11 cellular contexts compared by ENCODE assay signal in genomic region chr12:113867258-113867657, GRCh38.
A peak's percentile ranks its signal among the peaks of the same experiment; 100 is the strongest.
DNase-seq lines count a peak whose midpoint lies in the region; ATAC-seq and TF ChIP-seq lines count a peak whose summit lies in the region.
"Had no signal": no experiment of that assay in that cellular context is flagged by ENCODE, and none has a peak within 500 bp of the region (broad histone marks: within the 10 kb centered on the region; RNA-seq: fewer than 3 reads in every experiment).

No MANE protein-coding gene starts in this region.

- H3K4me2 ChIP-seq in OCI-LY7 (ENCODE audit: low read length), result no peak overlapping the region

- H3K9me3 ChIP-seq in OCI-LY7 (ENCODE audit: low read length) (no peaks in the 10 kb centered on the region), tibial artery (no peaks in the 10 kb centered on the region)

- H3K9me2 ChIP-seq in OCI-LY7 (ENCODE audit: insufficient read depth, low read length), result no peaks in the 10 kb centered on the region

- POLR2A ChIA-PET in OCI-LY7 (lab: Charles Lee), result no interaction called here

- TF ChIP-seq CTCF in OCI-LY7 (conservative IDR thresholded peaks at IDR 0.05; ENCODE audit: low read length) (peak; percentile 59; the same call in 1 of the 2 replicates), fibroblast of mammary gland (conservative IDR thresholded peaks at IDR 0.05; ENCODE audit: control insufficient read depth, insufficient read depth, low read depth, low read length) (peak; percentile 27), tibial artery (IDR thresholded peaks at IDR 0.05) (no peak)

- CTCF ChIA-PET in OCI-LY7 (lab: Charles Lee; ENCODE audit: unreplicated experiment), result no interaction called here

- H3K4me3 ChIP-seq in OCI-LY7 (ENCODE audit: low read depth, low read length, poor library complexity, severe bottlenecking) (no peak overlapping the region), fibroblast of mammary gland (ENCODE audit: control insufficient read depth, low read depth, low read length) (no peak overlapping the region), tibial artery (no peak overlapping the region)

- intact Hi-C loops in OCI-LY7 (cut with micrococcal nuclease; ENCODE audit: unreplicated experiment), result no loop called here
- intact Hi-C loops in tibial artery (cut with DNase I; ENCODE audit: low total_unique reads), result no loop called here
- intact Hi-C loops in Right ventricle myocardium inferior (cut with DNase I), result no loop called here

- no peak overlapping the region for H3K27ac ChIP-seq in OCI-LY7 (ENCODE audit: low read depth, low read length, poor library complexity, severe bottlenecking)
- H3K27ac ChIP-seq in tibial artery, result no peak overlapping the region

- H4K20me1 ChIP-seq in OCI-LY7 (ENCODE audit: insufficient read depth, low read length), result no peaks in the 10 kb centered on the region

- no peaks in the 10 kb centered on the region for H3K4me1 ChIP-seq in OCI-LY7 (ENCODE audit: insufficient read depth, low read length, poor library complexity, severe bottlenecking)
- no peaks in the 10 kb centered on the region for H3K4me1 ChIP-seq in tibial artery

- H3K79me2 ChIP-seq in OCI-LY7 (ENCODE audit: insufficient read depth, low read depth, low read length), result no peaks in the 10 kb centered on the region

- ATAC-seq in GM21786 (IDR thresholded peaks at IDR 0.05; ENCODE audit: unreplicated experiment), result no peak
- ATAC-seq in Right ventricle myocardium inferior, result no peak

- no peaks in the 10 kb centered on the region for H3K36me3 ChIP-seq in OCI-LY7 (ENCODE audit: insufficient read depth, low read length)
- no peaks in the 10 kb centered on the region for H3K36me3 ChIP-seq in tibial artery

- H2AFZ ChIP-seq in OCI-LY7 (ENCODE audit: low read length), result no peak overlapping the region

- no peaks in the 10 kb centered on the region for H3K27me3 ChIP-seq in tibial artery

- BruUV-seq in OCI-LY7 (replicated peaks; lab: Mats Ljungman, UMichigan), result no TSS peak

- peak; percentile 74 for DNase-seq in 8988T
- DNase-seq in EL, result peak; percentile 29
- no peak for DNase-seq in OCI-LY7 (ENCODE audit: low spot score)
- DNase-seq in fibroblast of mammary gland (ENCODE audit: low read depth), result peak; percentile 2
- no peak for DNase-seq in H4 (ENCODE audit: low spot score)
- no peak for DNase-seq in tibial artery
- no peak for DNase-seq in Right ventricle myocardium inferior (ENCODE audit: missing footprints)
- DNase-seq: activated CD4-positive, CD25-positive, alpha-beta regulatory T cell; activated gamma-delta T cell; stimulated activated CD8-positive, alpha-beta memory T cell treated with anti-CD3 and anti-CD28 coated beads, Interleukin-4, amount 100 ng/mL, for 48 hours had no signal

Comparison
In these comparisons a context has a peak if more than half of its experiments do, and no peak if none do; other contexts are left out.
1. DNase-seq: peak in 8988T (single experiment), EL (single experiment) and fibroblast of mammary gland (single experiment); none in OCI-LY7 (single experiment), H4 (single experiment), tibial artery (0 of 2) and Right ventricle myocardium inferior (single experiment).
2. CTCF ChIP-seq: peak in OCI-LY7 (single experiment) and fibroblast of mammary gland (single experiment); none in tibial artery (0 of 2).